24 cellular contexts compared by ENCODE assay signal in the genomic region with DNA sequence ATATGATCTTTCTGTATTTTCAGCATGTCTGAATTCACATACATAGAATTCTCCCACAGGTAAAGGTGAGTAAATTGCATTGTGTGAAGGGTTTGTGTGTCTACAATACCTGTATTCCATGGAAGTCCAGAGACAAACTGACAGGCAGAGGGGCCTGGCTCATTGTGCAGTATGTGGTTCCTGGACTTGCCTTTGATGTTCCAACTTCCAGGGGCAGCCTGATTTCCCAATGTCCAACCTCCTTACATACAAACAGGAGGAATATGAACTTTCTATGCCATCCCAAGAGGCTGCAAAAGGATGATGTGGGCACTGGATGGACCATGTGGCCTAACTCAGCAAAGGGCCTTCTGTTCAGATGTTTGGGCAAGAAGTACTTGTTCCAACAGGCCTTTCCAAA. TPM values are rescaled to one million over a fixed set of nuclear protein-coding genes. Genes with fewer than 3 reads are reported as not detected.
DNase-seq lines count a peak whose midpoint lies in the region; ATAC-seq, FAIRE-seq and TF ChIP-seq lines count a peak whose summit lies in the region.
"Had no signal": no experiment of that assay in that cellular context is flagged by ENCODE, and none has a peak within 500 bp of the region (broad histone marks: within the 10 kb centered on the region; RNA-seq: fewer than 3 reads in every experiment).

No MANE protein-coding gene starts in this region.

- H2AFZ ChIP-seq in HepG2 (ENCODE audit: low read length): no peak overlapping the region

- TF ChIP-seq POLR2A in HepG2 (IDR thresholded peaks at IDR 0.05; ENCODE audit: insufficient read depth in 1 of 2, low read depth in 2 of 2, low read length in 2 of 2) (no peak), right lobe of liver (IDR thresholded peaks at IDR 0.05) (no peak)

- H4K20me1 ChIP-seq in HepG2 (ENCODE audit: insufficient read depth, low read length): no peaks in the 10 kb centered on the region
- H4K20me1 ChIP-seq: BLaER1 had no signal

- H3K4me2 ChIP-seq in HepG2 (ENCODE audit: low read depth, low read length): no peak overlapping the region
- H3K4me2 ChIP-seq: BLaER1 had no signal

- no peaks in the 10 kb centered on the region for H3K36me3 ChIP-seq in left ventricle myocardium inferior
- peaks cover 2 to 8% of the 10 kb centered on the region in 2 experiments; a peak in 3 of 5 replicates for H3K36me3 ChIP-seq in HepG2 (replicated peaks in 1 of 2; ENCODE audit: control insufficient read depth in 1 of 2, insufficient read depth in 2 of 2, low read length in 2 of 2)
- no peaks in the 10 kb centered on the region for H3K36me3 ChIP-seq in right lobe of liver

- no peak for ATAC-seq in Right ventricle myocardium superior (ENCODE audit: poor library complexity)
- no peak for ATAC-seq in HepG2
- no peak for ATAC-seq in right lobe of liver
- no peak for ATAC-seq in GM18909 (IDR thresholded peaks at IDR 0.05; ENCODE audit: poor library complexity, unreplicated experiment)
- ATAC-seq: CD8-positive, alpha-beta T cell had no signal

- CTCF ChIA-PET in HepG2 (lab: Yijun Ruan, JAX; ENCODE audit: low intra/inter-chr PET ratio, low total read pairs): no interaction called here

- peak; percentile 58 for DNase-seq in DMS 273 (lab: John Stamatoyannopoulos, UW; ENCODE audit: unreplicated experiment)
- DNase-seq in DMS 273 treated with DMSO at 0.1 percent for 48 hours (lab: John Stamatoyannopoulos, UW): no peak
- no peak for DNase-seq in left ventricle myocardium inferior
- no peak for DNase-seq in Right ventricle myocardium superior
- peak; percentile 36 for DNase-seq in HepG2 (ENCODE audit: low spot score)
- no peak for DNase-seq in right lobe of liver
- no peak for DNase-seq in kidney glomerular epithelial cell (lab: John Stamatoyannopoulos, UW)
- DNase-seq: CD4-positive, CD25-positive, alpha-beta regulatory T cell; CD8-positive, alpha-beta T cell; DMS53; DMS79 treated with DMSO at 0.1 percent for 48 hours; GF-D8; GOT3; HFFc6 had no signal

- peaks cover 79% of the 10 kb centered on the region for H3K4me1 ChIP-seq in left ventricle myocardium inferior
- H3K4me1 ChIP-seq in HepG2 (ENCODE audit: insufficient read depth, low read length): peaks cover 53% of the 10 kb centered on the region
- H3K4me1 ChIP-seq in right lobe of liver: peaks cover 0 to 21% (median 6%) of the 10 kb centered on the region in 4 donors

- no TSS peak for BruUV-seq in HepG2 (replicated peaks; lab: Mats Ljungman, UMichigan)

- peak overlapping the region; percentile 85 for H3K27ac ChIP-seq in left ventricle myocardium inferior (replicated peaks)
- no peak overlapping the region for H3K27ac ChIP-seq in HepG2 (ENCODE audit: extremely low read length, insufficient read depth, low read length)
- H3K27ac ChIP-seq in right lobe of liver: no peak overlapping the region
- H3K27ac ChIP-seq: 22Rv1, BLaER1, C4-2B had no signal

- H3K27me3 ChIP-seq in left ventricle myocardium inferior (ENCODE audit: low read depth) (no peaks in the 10 kb centered on the region), HepG2 (ENCODE audit: control insufficient read depth in 1 of 2, insufficient read depth in 2 of 2, low read length in 2 of 2) (no peaks in the 10 kb centered on the region), right lobe of liver (no peaks in the 10 kb centered on the region)
- H3K27me3 ChIP-seq: BLaER1 had no signal

- H3K9me3 ChIP-seq in left ventricle myocardium inferior (replicated peaks) (no peaks in the 10 kb centered on the region), HepG2 (ENCODE audit: low read length) (no peaks in the 10 kb centered on the region), right lobe of liver (no peaks in the 10 kb centered on the region)
- H3K9me3 ChIP-seq: BLaER1, Caco-2, HAP-1 had no signal

- intact Hi-C loops in left ventricle myocardium inferior (cut with micrococcal nuclease): loop anchor here (10.0 kb wide), 1 partner anchor 57 kb away; no protein-coding TSS in a partner anchor
- intact Hi-C loops in Right ventricle myocardium superior (cut with DNase I): no loop called here
- intact Hi-C loops in HepG2 (cut with micrococcal nuclease; ENCODE audit: unreplicated experiment): no loop called here
- intact Hi-C loops in right lobe of liver (cut with DNase I): no loop called here

- no peak for TF ChIP-seq EP300 in HepG2 (IDR thresholded peaks at IDR 0.05; ENCODE audit: low read depth in 2 of 2, low read length in 2 of 2)
- TF ChIP-seq EP300 in HepG2 (CRISPR knock-in tag; IDR thresholded peaks at IDR 0.05; ENCODE audit: borderline replicate concordance): no peak

- no peak for TF ChIP-seq CTCF in left ventricle myocardium inferior (IDR thresholded peaks at IDR 0.05; ENCODE audit: borderline replicate concordance)
- TF ChIP-seq CTCF in HepG2 (CRISPR knock-in tag; IDR thresholded peaks at IDR 0.05): no peak
- TF ChIP-seq CTCF in right lobe of liver (IDR thresholded peaks at IDR 0.05): no peak

- in situ Hi-C loops in HepG2 (cut with HindIII; ENCODE audit: extremely low pct_ligation_motif_present, low pct_unique_long_range_greater_than_20kb): no loop called here

- no peak overlapping the region for H3K4me3 ChIP-seq in left ventricle myocardium inferior
- H3K4me3 ChIP-seq in HepG2 (replicated peaks in 1 of 3; ENCODE audit: insufficient read depth in 1 of 3, low read depth in 2 of 3, low read length in 3 of 3): no peak overlapping the region
- no peak overlapping the region for H3K4me3 ChIP-seq in right lobe of liver
- H3K4me3 ChIP-seq: BLaER1, HAP-1 had no signal

- FAIRE-seq in HepG2 (lab: Jason Lieb, UNC): no peak
- FAIRE-seq: A204.1, GM12891, GM18507, H54 had no signal

- TF ChIP-seq RAD21 in HepG2 (CRISPR knock-in tag; IDR thresholded peaks at IDR 0.05): no peak

- POLR2A ChIA-PET in HepG2 (lab: Yijun Ruan, JAX): no interaction called here

- H3K9ac ChIP-seq in HepG2 (ENCODE audit: insufficient read depth, low read depth, low read length): no peak overlapping the region
- H3K9ac ChIP-seq: BLaER1 had no signal

- peaks cover 10% of the 10 kb centered on the region for H3K79me2 ChIP-seq in HepG2 (ENCODE audit: insufficient read depth, low read length)

TF ChIP-seq in HepG2, 621 proteins besides CTCF, POLR2A, EP300 and RAD21 (continues in another document):
- peak; percentile 43; the same call in 1 of the 2 replicates for TF ChIP-seq CEBPG (CRISPR knock-in tag; IDR thresholded peaks at IDR 0.05)

RNA-seq across cellular contexts. Expression of a gene that starts 58.5 kb away (rescaled TPM):
- 28.5 TPM for total RNA-seq in left ventricle myocardium inferior
- total RNA-seq in Right ventricle myocardium superior: 26.2 TPM
- total RNA-seq in HepG2 (2016; rRNA removed; fragmentation: Illumina TruSeq; extraction: Trizol): 64.6 and 80.2 TPM in 2 replicates
- total RNA-seq in HepG2 (2016; cell fraction: cytosol; rRNA removed; fragmentation: Illumina TruSeq; extraction: Trizol; ENCODE audit: low read depth): 73.1 and 82.6 TPM in 2 replicates
- 63.7 and 77.9 TPM in 2 replicates for total RNA-seq in HepG2 (2016; cell fraction: insoluble cytoplasmic fraction; rRNA removed; fragmentation: Illumina TruSeq; extraction: Trizol)
- 106 and 122 TPM in 2 replicates for total RNA-seq in HepG2 (2016; cell fraction: membrane; rRNA removed; fragmentation: Illumina TruSeq; extraction: Trizol)
- total RNA-seq in HepG2 (2016; cell fraction: nucleus; rRNA removed; fragmentation: Illumina TruSeq; extraction: Trizol): 32.6 and 33.3 TPM in 2 replicates
- polyA plus RNA-seq in HepG2 (2011; rRNA removed): 57.0 and 67.5 TPM in 2 replicates
- polyA plus RNA-seq in HepG2 (2011; cell fraction: cytosol; rRNA removed): 51.3 and 61.3 TPM in 2 replicates
- polyA plus RNA-seq in HepG2 (2011; cell fraction: nucleus; rRNA removed): 14.6 and 17.6 TPM in 2 replicates
- 54.2 and 60.4 TPM in 2 replicates for polyA plus RNA-seq in HepG2 (2012)
- polyA plus RNA-seq in HepG2 (2016; cell fraction: cytosol; fragmentation: Illumina TruSeq; extraction: Trizol; ENCODE audit: low read depth): 97.6 and 109 TPM in 2 replicates
- polyA plus RNA-seq in HepG2 (2016; cell fraction: insoluble cytoplasmic fraction; fragmentation: Illumina TruSeq; extraction: Trizol; ENCODE audit: low read depth): 80.7 and 81.4 TPM in 2 replicates
- 106 and 108 TPM in 2 replicates for polyA plus RNA-seq in HepG2 (2016; cell fraction: membrane; fragmentation: Illumina TruSeq; extraction: Trizol; ENCODE audit: low read depth)
- polyA plus RNA-seq in HepG2 (2016; cell fraction: nucleus; fragmentation: Illumina TruSeq; extraction: Trizol; ENCODE audit: insufficient read depth, low read depth): 40.8 and 43.1 TPM in 2 replicates
- 29.2 and 36.0 TPM in 2 replicates for polyA minus RNA-seq in HepG2 (2011; rRNA and poly(A)+ RNA removed; ENCODE audit: low replicate concordance)
- polyA minus RNA-seq in HepG2 (2011; cell fraction: cytosol; rRNA and poly(A)+ RNA removed): 18.1 and 22.4 TPM in 2 replicates
- polyA minus RNA-seq in HepG2 (2011; cell fraction: nucleus; rRNA and poly(A)+ RNA removed): 25.2 and 25.4 TPM in 2 replicates
- total RNA-seq in right lobe of liver: 10 to 100 TPM in 2 of 6 experiments, 1 to 10 TPM in 4; 5.7 to 11.5 (median 8.5) TPM

RNA-seq across cellular contexts. Expression of a gene that starts 59.1 kb away (rescaled TPM):
- total RNA-seq in left ventricle myocardium inferior (16.7 TPM), Right ventricle myocardium superior (20.8 TPM), HepG2 (2016; rRNA removed; fragmentation: Illumina TruSeq; extraction: Trizol) (26.0 and 28.0 TPM in 2 replicates), right lobe of liver (10 to 100 TPM in 5 of 6 experiments, 1 to 10 TPM in 1; 7.2 to 12.9 (median 11.7) TPM)
- total RNA-seq in HepG2 (2016; cell fraction: cytosol; rRNA removed; fragmentation: Illumina TruSeq; extraction: Trizol; ENCODE audit: low read depth): 38.2 and 38.5 TPM in 2 replicates
- total RNA-seq in HepG2 (2016; cell fraction: insoluble cytoplasmic fraction; rRNA removed; fragmentation: Illumina TruSeq; extraction: Trizol): 24.7 and 29.3 TPM in 2 replicates
- 21.6 and 25.0 TPM in 2 replicates for total RNA-seq in HepG2 (2016; cell fraction: membrane; rRNA removed; fragmentation: Illumina TruSeq; extraction: Trizol)
- 29.9 and 30.1 TPM in 2 replicates for total RNA-seq in HepG2 (2016; cell fraction: nucleus; rRNA removed; fragmentation: Illumina TruSeq; extraction: Trizol)
- polyA plus RNA-seq in HepG2 (2011; rRNA removed): 12.7 and 15.4 TPM in 2 replicates
- 12.8 and 14.3 TPM in 2 replicates for polyA plus RNA-seq in HepG2 (2011; cell fraction: cytosol; rRNA removed)
- polyA plus RNA-seq in HepG2 (2011; cell fraction: nucleus; rRNA removed): 8.4 and 10.7 TPM in 2 replicates
- polyA plus RNA-seq in HepG2 (2012): 7.3 and 8.6 TPM in 2 replicates
- 6.3 and 6.7 TPM in 2 replicates for polyA plus RNA-seq in HepG2 (2016; cell fraction: cytosol; fragmentation: Illumina TruSeq; extraction: Trizol; ENCODE audit: low read depth)
- polyA plus RNA-seq in HepG2 (2016; cell fraction: insoluble cytoplasmic fraction; fragmentation: Illumina TruSeq; extraction: Trizol; ENCODE audit: low read depth): 17.7 and 22.2 TPM in 2 replicates
- 7.8 and 8.7 TPM in 2 replicates for polyA plus RNA-seq in HepG2 (2016; cell fraction: membrane; fragmentation: Illumina TruSeq; extraction: Trizol; ENCODE audit: low read depth)
- 9.7 and 11.7 TPM in 2 replicates for polyA plus RNA-seq in HepG2 (2016; cell fraction: nucleus; fragmentation: Illumina TruSeq; extraction: Trizol; ENCODE audit: insufficient read depth, low read depth)
- polyA minus RNA-seq in HepG2 (2011; rRNA and poly(A)+ RNA removed; ENCODE audit: low replicate concordance): 53.8 and 71.4 TPM in 2 replicates
- 9.6 and 10.5 TPM in 2 replicates for polyA minus RNA-seq in HepG2 (2011; cell fraction: cytosol; rRNA and poly(A)+ RNA removed)
- 54.6 and 59.7 TPM in 2 replicates for polyA minus RNA-seq in HepG2 (2011; cell fraction: nucleus; rRNA and poly(A)+ RNA removed)

Comparison
In these comparisons a context has a peak if more than half of its experiments do, and no peak if none do; other contexts are left out.
1. DNase-seq: peak in DMS 273 (single experiment) and HepG2 (single experiment); none in DMS 273 treated with DMSO at 0.1 percent for 48 hours (single experiment), left ventricle myocardium inferior (single experiment), Right ventricle myocardium superior (single experiment), right lobe of liver (0 of 3) and kidney glomerular epithelial cell (single experiment).